14 cellular contexts compared by ENCODE assay signal in the genomic region with DNA sequence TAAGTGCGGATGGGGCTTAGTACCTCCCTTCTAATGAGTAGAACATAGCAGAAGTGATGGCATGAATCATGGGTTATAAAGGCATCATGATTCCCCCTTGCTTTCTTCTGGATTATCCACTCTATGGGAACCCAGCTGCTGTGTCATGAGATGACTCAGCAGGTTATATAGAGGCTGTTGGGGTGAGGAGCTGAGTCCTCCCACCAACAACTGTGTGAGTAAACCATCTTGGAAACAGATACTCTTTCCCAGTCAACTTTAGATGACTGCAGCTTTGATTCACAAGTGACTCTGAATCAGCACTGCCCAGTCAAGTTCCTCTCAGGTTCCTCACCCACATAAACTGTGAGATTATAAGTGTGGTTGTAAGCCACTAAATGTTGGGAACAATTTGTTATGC. TPM values are rescaled to one million over a fixed set of nuclear protein-coding genes. Genes with fewer than 3 reads are reported as not detected.
DNase-seq lines count a peak whose midpoint lies in the region; FAIRE-seq and TF ChIP-seq lines count a peak whose summit lies in the region.
"Had no signal": no experiment of that assay in that cellular context is flagged by ENCODE, and none has a peak within 500 bp of the region (broad histone marks: within the 10 kb centered on the region; RNA-seq: fewer than 3 reads in every experiment).

No MANE protein-coding gene starts in this region.

- H3K27me3 Mint-ChIP-seq in MCF 10A (ENCODE audit: insufficient read depth, unreplicated experiment): no peaks in the 10 kb centered on the region
- H3K27me3 Mint-ChIP-seq: effector memory CD8-positive, alpha-beta T cell had no signal

- no peaks in the 10 kb centered on the region for H3K36me3 Mint-ChIP-seq in MCF 10A (ENCODE audit: insufficient read depth, unreplicated experiment)

- peaks cover 7% of the 10 kb centered on the region for H3K9me3 Mint-ChIP-seq in MCF 10A (ENCODE audit: unreplicated experiment)

- no peak for TF ChIP-seq POLR2A in breast epithelium (IDR thresholded peaks at IDR 0.05)

- peak; percentile 70 for DNase-seq in MCF 10A (ENCODE audit: unreplicated experiment)
- no peak for DNase-seq in breast epithelium (ENCODE audit: low spot score in 2 of 2)
- DNase-seq in RWPE1 (ENCODE audit: low spot score): peak; percentile 61
- peak; percentile 68 for DNase-seq in fibroblast of the aortic adventitia (ENCODE audit: low read depth)
- DNase-seq in urothelium cell line (ENCODE audit: low spot score): peak; percentile 13
- DNase-seq in NOMO-1 (lab: John Stamatoyannopoulos, UW; ENCODE audit: unreplicated experiment in 2 of 2): no peak
- DNase-seq in left ventricle myocardium inferior: no peak
- DNase-seq in NCI-H774 (lab: John Stamatoyannopoulos, UW): no peak
- DNase-seq: DMS79 treated with DMSO at 0.1 percent for 48 hours; effector memory CD8-positive, alpha-beta T cell; Kasumi-1 had no signal

- no peak overlapping the region for H3K27ac ChIP-seq in breast epithelium
- no peak overlapping the region for H3K27ac ChIP-seq in RWPE1
- no peak overlapping the region for H3K27ac ChIP-seq in left ventricle myocardium inferior (replicated peaks)
- H3K27ac ChIP-seq: tibial nerve had no signal

- no peak overlapping the region for H3K4me3 Mint-ChIP-seq in MCF 10A (ENCODE audit: unreplicated experiment)
- H3K4me3 Mint-ChIP-seq: effector memory CD8-positive, alpha-beta T cell had no signal

- POLR2A ChIA-PET in MCF 10A (lab: Yijun Ruan, JAX) (interaction anchor here (0.6 to 1.1 kb wide), 4 partner anchors 13 to 488 kb away, joined by 3 to 6 read pairs (median 3); no protein-coding TSS in a partner anchor), RWPE1 (lab: Yijun Ruan, JAX; ENCODE audit: low non-redundant PET) (no interaction called here)

- FAIRE-seq in urothelium cell line (lab: Jason Lieb, UNC): peak; percentile 9
- FAIRE-seq: GM18507 had no signal

- CTCF ChIA-PET in MCF 10A (lab: Yijun Ruan, JAX) (no interaction called here), RWPE1 (lab: Yijun Ruan, JAX) (no interaction called here)

- no peak overlapping the region for H3K4me3 ChIP-seq in breast epithelium
- no peak overlapping the region for H3K4me3 ChIP-seq in fibroblast of the aortic adventitia (ENCODE audit: low read depth, low read length)
- H3K4me3 ChIP-seq in left ventricle myocardium inferior: no peak overlapping the region
- H3K4me3 ChIP-seq: tibial nerve had no signal

- H3K27ac Mint-ChIP-seq in MCF 10A (ENCODE audit: low read depth, unreplicated experiment): no peak overlapping the region
- H3K27ac Mint-ChIP-seq: effector memory CD8-positive, alpha-beta T cell had no signal

- peaks cover 25% of the 10 kb centered on the region for H3K4me1 Mint-ChIP-seq in MCF 10A (ENCODE audit: insufficient read depth, unreplicated experiment)

- H3K4me1 ChIP-seq in breast epithelium (no peaks in the 10 kb centered on the region), left ventricle myocardium inferior (no peaks in the 10 kb centered on the region)
- H3K4me1 ChIP-seq: tibial nerve had no signal

- H3K36me3 ChIP-seq in breast epithelium: no peaks in the 10 kb centered on the region
- H3K36me3 ChIP-seq in left ventricle myocardium inferior: no peaks in the 10 kb centered on the region
- H3K36me3 ChIP-seq: tibial nerve had no signal

- intact Hi-C loops in MCF 10A (cut with micrococcal nuclease) (loop anchor here (1.0 kb wide), 1 partner anchor 24 kb away; no protein-coding TSS in a partner anchor), breast epithelium (cut with DNase I; ENCODE audit: low total_unique reads) (no loop called here), left ventricle myocardium inferior (cut with micrococcal nuclease) (no loop called here)

- no peak for TF ChIP-seq CTCF in MCF 10A (IDR thresholded peaks at IDR 0.05; ENCODE audit: unreplicated experiment)
- TF ChIP-seq CTCF in breast epithelium (IDR thresholded peaks at IDR 0.05): no peak
- no peak for TF ChIP-seq CTCF in RWPE1 (conservative IDR thresholded peaks at IDR 0.05; ENCODE audit: low read depth)
- no peak for TF ChIP-seq CTCF in fibroblast of the aortic adventitia (IDR thresholded peaks at IDR 0.05; ENCODE audit: insufficient read depth, low read length)
- no peak for TF ChIP-seq CTCF in left ventricle myocardium inferior (IDR thresholded peaks at IDR 0.05; ENCODE audit: borderline replicate concordance)

- BruUV-seq in MCF 10A (replicated peaks; lab: Mats Ljungman, UMichigan): no TSS peak

- no peaks in the 10 kb centered on the region for H3K9me3 ChIP-seq in breast epithelium
- H3K9me3 ChIP-seq in left ventricle myocardium inferior (replicated peaks): no peaks in the 10 kb centered on the region
- H3K9me3 ChIP-seq: tibial nerve had no signal

- H3K27me3 ChIP-seq in breast epithelium (no peaks in the 10 kb centered on the region), left ventricle myocardium inferior (ENCODE audit: low read depth) (no peaks in the 10 kb centered on the region)
- H3K27me3 ChIP-seq: tibial nerve had no signal

RNA-seq across cellular contexts. Expression of a gene that starts 46.3 kb away (rescaled TPM):
- total RNA-seq in MCF 10A (2022) (22.3 and 25.4 TPM in 2 replicates), breast epithelium (10 to 100 TPM in 1 of 3 donors, 1 to 10 TPM in 1, under 1 TPM in 1; 0.16 to 13.6 (median 8.8) TPM), fibroblast of the aortic adventitia (ENCODE audit: low replicate concordance) (0.09 TPM in 1 of 2 replicates, not detected in the other), left ventricle myocardium inferior (0.63 TPM)
- total RNA-seq: sciatic nerve, tibial nerve had no signal

Comparison
In these comparisons a context has a peak if more than half of its experiments do, and no peak if none do; other contexts are left out.
1. DNase-seq: peak in MCF 10A (single experiment), RWPE1 (single experiment), fibroblast of the aortic adventitia (single experiment) and urothelium cell line (single experiment); none in breast epithelium (0 of 2), NOMO-1 (0 of 2), left ventricle myocardium inferior (single experiment) and NCI-H774 (single experiment).